In genomic region chr13:23766199-23766771, GRCh38 we compare ENCODE assay signal across 1 cellular context.
TF ChIP-seq lines count a peak whose summit lies in the region.

No MANE protein-coding gene starts in this region.

TF ChIP-seq in GM12878, 131 proteins besides CTCF, POLR2A, EP300 and RAD21 (continued from another document):
- no peak for TF ChIP-seq ATF3 (IDR thresholded peaks at IDR 0.05; ENCODE audit: borderline replicate concordance, extremely low read depth, low read depth, low read length)
